ENCODE assay signal across 17 cellular contexts in genomic region chr6:4800662-4801061, GRCh38.
"Had no signal": no experiment of that assay in that cellular context is flagged by ENCODE, and none has a peak within 500 bp of the region (broad histone marks: within the 10 kb centered on the region; RNA-seq: fewer than 3 reads in every experiment).

No MANE protein-coding gene starts in this region.

- H3K27me3 ChIP-seq: brain microvascular endothelial cell, esophagus squamous epithelium, right atrium auricular region, transverse colon had no signal

- H3K9me3 Mint-ChIP-seq: activated naive CD4-positive, alpha-beta T cell treated with anti-CD3 and anti-CD28 coated beads, Interleukin-2, amount 50 U/mL, for 72 hours had no signal

- FAIRE-seq: endometrium had no signal

- H3K27ac Mint-ChIP-seq: activated naive CD4-positive, alpha-beta T cell treated with anti-CD3 and anti-CD28 coated beads, Interleukin-2, amount 50 U/mL, for 72 hours had no signal

- DNase-seq: activated CD4-positive, alpha-beta T cell treated with anti-CD3 and anti-CD28 coated beads for 48 hours; activated effector memory CD4-positive, alpha-beta T cell treated with Interleukin-2 at 50 U/mL for 16 hours; brain microvascular endothelial cell; cerebellar nuclear complex; esophagus squamous epithelium; foreskin fibroblast; head of caudate nucleus; left colon; naive thymus-derived CD8-positive, alpha-beta T cell; nucleus accumbens; stimulated activated naive CD4-positive, alpha-beta T cell; substantia nigra; T-helper 9 cell; transverse colon had no signal

- H3K36me3 ChIP-seq: brain microvascular endothelial cell, esophagus squamous epithelium, right atrium auricular region, transverse colon had no signal

- ATAC-seq: left colon had no signal

- H3K27ac ChIP-seq: brain microvascular endothelial cell, esophagus squamous epithelium, right atrium auricular region, transverse colon had no signal

- H3K27me3 Mint-ChIP-seq: naive thymus-derived CD8-positive, alpha-beta T cell had no signal

- H3K4me3 ChIP-seq: esophagus squamous epithelium, right atrium auricular region, transverse colon had no signal
